Comparison of ENCODE assay signal across 24 cellular contexts in genomic region chr10:6404127-6405072, GRCh38.
DNase-seq lines count a peak whose midpoint lies in the region; ATAC-seq, FAIRE-seq and TF ChIP-seq lines count a peak whose summit lies in the region.
"Had no signal": no experiment of that assay in that cellular context is flagged by ENCODE, and none has a peak within 500 bp of the region (broad histone marks: within the 10 kb centered on the region; RNA-seq: fewer than 3 reads in every experiment).

No MANE protein-coding gene starts in this region.

- no peak for FAIRE-seq in GM12878 (lab: Jason Lieb, UNC)
- FAIRE-seq: GM19239, H54, HTR-8/SVneo had no signal

- H3K27me3 Mint-ChIP-seq in activated naive CD4-positive, alpha-beta T cell treated with anti-CD3 and anti-CD28 coated beads, Interleukin-2, amount 50 U/mL, for 24 hours = no peaks in the 10 kb centered on the region
- H3K27me3 Mint-ChIP-seq in CD8-positive, alpha-beta T cell (ENCODE audit: low read depth) = no peaks in the 10 kb centered on the region

- H3K79me2 ChIP-seq in GM12878 (ENCODE audit: control insufficient read depth, insufficient read depth, low read length) = no peaks in the 10 kb centered on the region

- H3K4me1 Mint-ChIP-seq in activated naive CD4-positive, alpha-beta T cell treated with anti-CD3 and anti-CD28 coated beads, Interleukin-2, amount 50 U/mL, for 24 hours = peaks cover 29% of the 10 kb centered on the region
- H3K4me1 Mint-ChIP-seq in CD8-positive, alpha-beta T cell (ENCODE audit: low read depth) = peaks cover 29% of the 10 kb centered on the region
- peaks cover 37% of the 10 kb centered on the region for H3K4me1 Mint-ChIP-seq in stimulated activated effector memory CD8-positive, alpha-beta T cell treated with anti-CD3 and anti-CD28 coated beads, Interleukin-12 subunit alpha, Interleukin-12 subunit beta, amount 100 ng/mL, for 72 hours

- H4K20me1 ChIP-seq in GM12878 (ENCODE audit: control insufficient read depth, insufficient read depth) = no peaks in the 10 kb centered on the region

- DNase-seq in activated naive CD4-positive, alpha-beta T cell treated with anti-CD3 and anti-CD28 coated beads, Interleukin-2, amount 50 U/mL, for 72 hours (ENCODE audit: low spot score in 2 of 2) = no peak
- no peak for DNase-seq in CD8-positive, alpha-beta T cell
- no peak for DNase-seq in GM12878 (ENCODE audit: low read depth, low spot score)
- no peak for DNase-seq in stimulated activated effector memory CD8-positive, alpha-beta T cell treated with anti-CD3 and anti-CD28 coated beads, Interleukin-12 subunit alpha, Interleukin-12 subunit beta, amount 100 ng/mL, for 72 hours (ENCODE audit: low spot score in 2 of 2)
- no peak for DNase-seq in stomach
- DNase-seq: CD8-positive, alpha-beta memory T cell; DMS153; DND-41; KG1; MG63; NCI-H1105 treated with DMSO at 0.1 percent for 48 hours; NCI-H2029; NCI-H446 treated with DMSO at 0.1 percent for 48 hours; NCI-H526; PC-9; SJCRH30 had no signal

- no peak for ATAC-seq in activated naive CD4-positive, alpha-beta T cell treated with anti-CD3 and anti-CD28 coated beads, Interleukin-2, amount 50 U/mL, for 72 hours
- no peak for ATAC-seq in CD8-positive, alpha-beta T cell
- ATAC-seq in GM12878 (no peak), GM19328 (IDR thresholded peaks at IDR 0.05; ENCODE audit: unreplicated experiment) (no peak)
- no peak for ATAC-seq in stimulated activated effector memory CD8-positive, alpha-beta T cell treated with anti-CD3 and anti-CD28 coated beads, Interleukin-12 subunit alpha, Interleukin-12 subunit beta, amount 100 ng/mL, for 72 hours
- ATAC-seq: Right ventricle myocardium inferior, SK-N-SH treated with all-trans-retinoic acid at 6 μM for 48 hours had no signal

- in situ Hi-C loops in GM12878 (cut with MboI) = loop anchor here (5.0 to 10.0 kb wide), 3 partner anchors 202 to 390 kb away; partner anchors contain the start of gene PFKFB3

- SMC1A ChIA-PET in GM12878 (lab: Charles Lee; ENCODE audit: uncharacterized antibody, unreplicated experiment) = interaction anchor here (0.6 to 2.8 kb wide), 6 partner anchors 9 to 269 kb away, joined by 3 to 28 read pairs (median 10); partner anchors contain the start of gene PFKFB3

- H3K4me3 Mint-ChIP-seq in activated naive CD4-positive, alpha-beta T cell treated with anti-CD3 and anti-CD28 coated beads, Interleukin-2, amount 50 U/mL, for 24 hours = no peak overlapping the region
- H3K4me3 Mint-ChIP-seq in CD8-positive, alpha-beta T cell = no peak overlapping the region
- no peak overlapping the region for H3K4me3 Mint-ChIP-seq in stimulated activated effector memory CD8-positive, alpha-beta T cell treated with anti-CD3 and anti-CD28 coated beads, Interleukin-12 subunit alpha, Interleukin-12 subunit beta, amount 100 ng/mL, for 72 hours
- H3K4me3 Mint-ChIP-seq: CD8-positive, alpha-beta memory T cell had no signal

- H3K27ac Mint-ChIP-seq in activated naive CD4-positive, alpha-beta T cell treated with anti-CD3 and anti-CD28 coated beads, Interleukin-2, amount 50 U/mL, for 24 hours = peak overlapping the region; percentile 89
- H3K27ac Mint-ChIP-seq in activated naive CD4-positive, alpha-beta T cell treated with anti-CD3 and anti-CD28 coated beads, Interleukin-2, amount 50 U/mL, for 72 hours = peak overlapping the region in 1 of 2 donors; percentile 22
- H3K27ac Mint-ChIP-seq in CD8-positive, alpha-beta T cell = no peak overlapping the region
- H3K27ac Mint-ChIP-seq in stimulated activated effector memory CD8-positive, alpha-beta T cell treated with anti-CD3 and anti-CD28 coated beads, Interleukin-12 subunit alpha, Interleukin-12 subunit beta, amount 100 ng/mL, for 72 hours = peak overlapping the region; percentile 76

- intact Hi-C loops in CD8-positive, alpha-beta T cell (cut with DNase I, micrococcal nuclease) = loop anchor here (5.0 to 10.0 kb wide), 4 partner anchors 130 to 510 kb away; partner anchors contain the start of gene FBH1 (in 1 of the 2)
- intact Hi-C loops in GM12878 (cut with micrococcal nuclease; ENCODE audit: unreplicated experiment) (no loop called here), stomach (cut with DNase I; ENCODE audit: low total_unique reads) (loop anchor here (5.0 to 10.0 kb wide), 2 partner anchors 180 to 297 kb away; no protein-coding TSS in a partner anchor)

- no peak overlapping the region for H3K9ac ChIP-seq in GM12878 (ENCODE audit: control insufficient read depth, insufficient read depth, low read length)

- no peaks in the 10 kb centered on the region for H3K27me3 ChIP-seq in CD8-positive, alpha-beta T cell (ENCODE audit: insufficient read depth, low read length)
- H3K27me3 ChIP-seq in GM12878 (replicated peaks in 1 of 2; ENCODE audit: control insufficient read depth in 2 of 2, insufficient read depth in 2 of 2, low read length in 1 of 2) (no peaks in the 10 kb centered on the region; a peak in 2 of 4 replicates), stomach (no peaks in the 10 kb centered on the region)
- H3K27me3 ChIP-seq: SJCRH30 had no signal

- no peaks in the 10 kb centered on the region for H3K36me3 ChIP-seq in CD8-positive, alpha-beta T cell (ENCODE audit: insufficient read depth, low read length)
- no peaks in the 10 kb centered on the region for H3K36me3 ChIP-seq in GM12878 (ENCODE audit: control insufficient read depth in 2 of 2, insufficient read depth in 2 of 2, low read length in 1 of 2)
- H3K36me3 ChIP-seq in stomach = no peaks in the 10 kb centered on the region
- H3K36me3 ChIP-seq: MG63, SJCRH30 had no signal

- H3K4me3 ChIP-seq in CD8-positive, alpha-beta T cell (ENCODE audit: low read depth, low read length) = no peak overlapping the region
- H3K4me3 ChIP-seq in GM12878 (no peak overlapping the region), stomach (no peak overlapping the region)
- H3K4me3 ChIP-seq: MG63, PC-9, SJCRH30 had no signal

- no peak overlapping the region for H3K4me2 ChIP-seq in GM12878 (ENCODE audit: control insufficient read depth, insufficient read depth)
- H3K4me2 ChIP-seq: PC-9 had no signal

- whole genome bisulfite sequencing in GM12878 (ENCODE audit: insufficient coverage, insufficient replicate concordance, low lambda C conversion rate, missing lambda C conversion rate) = 21% methylated on average over 1 of the region's 1 CpG
- WGBS in stomach, 5 donors = 32 to 58% (median 44%) methylated on average over 1 of the region's 1 CpG

- H3K27ac ChIP-seq in CD8-positive, alpha-beta T cell (ENCODE audit: low read depth, low read length) = no peak overlapping the region
- H3K27ac ChIP-seq in GM12878 (ENCODE audit: control insufficient read depth, insufficient read depth) (no peak overlapping the region), stomach (no peak overlapping the region)
- H3K27ac ChIP-seq: C4-2B, PC-9, SJCRH30 had no signal

- no peak overlapping the region for H2AFZ ChIP-seq in GM12878 (ENCODE audit: control insufficient read depth, low read depth, low read length)
- H2AFZ ChIP-seq: PC-9 had no signal

- H3K4me1 ChIP-seq in CD8-positive, alpha-beta T cell (ENCODE audit: insufficient read depth, low read length) = peaks cover 6% of the 10 kb centered on the region
- H3K4me1 ChIP-seq in GM12878 (ENCODE audit: control insufficient read depth, insufficient read depth, low read length) (no peaks in the 10 kb centered on the region), stomach (peaks cover 0 to 17% (median 14%) of the 10 kb centered on the region in 4 donors)
- H3K4me1 ChIP-seq: SJCRH30 had no signal

- POLR2A ChIA-PET in CD8-positive, alpha-beta T cell (lab: Charles Lee) = interaction anchor here (1.3 to 2.6 kb wide), 3 partner anchors 13 to 202 kb away, joined by 5 to 11 read pairs (median 5); partner anchors contain the start of gene PFKFB3
- POLR2A ChIA-PET in GM12878 (lab: Charles Lee) = no interaction called here

- TF ChIP-seq CTCF in CD8-positive, alpha-beta T cell (IDR thresholded peaks at IDR 0.05) = peak; percentile 49
- TF ChIP-seq CTCF in GM12878 (IDR thresholded peaks at IDR 0.05 in 2 of 3, conservative IDR thresholded peaks at IDR 0.05 in 1 of 3; ENCODE audit: control insufficient read depth in 2 of 3, extremely low read depth in 1 of 3, insufficient read depth in 1 of 3, low read depth in 3 of 3, low read length in 3 of 3) (no peak), stomach (IDR thresholded peaks at IDR 0.05) (no peak)

- CTCF ChIA-PET in CD8-positive, alpha-beta T cell (lab: Charles Lee) = interaction anchor here (0.6 to 7.5 kb wide), 8 partner anchors 35 to 318 kb away, joined by 3 to 144 read pairs (median 14); partner anchors contain the start of gene PFKFB3
- CTCF ChIA-PET in GM12878 (lab: Yijun Ruan, JAX) = interaction anchor here (1.0 to 8.5 kb wide), 10 partner anchors 16 to 318 kb away, joined by 4 to 217 read pairs (median 14); partner anchors contain the start of gene PFKFB3

- TF ChIP-seq EP300 in GM12878 (IDR thresholded peaks at IDR 0.05; ENCODE audit: borderline replicate concordance in 1 of 2, control insufficient read depth in 1 of 2, low read depth in 2 of 2, low read length in 2 of 2) = no peak
- no peak for TF ChIP-seq EP300 in stomach (IDR thresholded peaks at IDR 0.05)

- no peak for TF ChIP-seq RAD21 in GM12878 (IDR thresholded peaks at IDR 0.05; ENCODE audit: insufficient read depth, low read depth, low read length)

- TF ChIP-seq POLR2A in GM12878 (IDR thresholded peaks at IDR 0.05; ENCODE audit: low read depth, low read length) (no peak), stomach (IDR thresholded peaks at IDR 0.05) (no peak)

- no peaks in the 10 kb centered on the region for H3K9me3 Mint-ChIP-seq in activated naive CD4-positive, alpha-beta T cell treated with anti-CD3 and anti-CD28 coated beads, Interleukin-2, amount 50 U/mL, for 24 hours
- no peaks in the 10 kb centered on the region for H3K9me3 Mint-ChIP-seq in activated naive CD4-positive, alpha-beta T cell treated with anti-CD3 and anti-CD28 coated beads, Interleukin-2, amount 50 U/mL, for 72 hours
- H3K9me3 Mint-ChIP-seq in CD8-positive, alpha-beta T cell = no peaks in the 10 kb centered on the region
- no peaks in the 10 kb centered on the region for H3K9me3 Mint-ChIP-seq in stimulated activated effector memory CD8-positive, alpha-beta T cell treated with anti-CD3 and anti-CD28 coated beads, Interleukin-12 subunit alpha, Interleukin-12 subunit beta, amount 100 ng/mL, for 72 hours
- H3K9me3 Mint-ChIP-seq: CD8-positive, alpha-beta memory T cell had no signal

- no peaks in the 10 kb centered on the region for H3K9me3 ChIP-seq in CD8-positive, alpha-beta T cell (ENCODE audit: low read length)
- H3K9me3 ChIP-seq in GM12878 (replicated peaks; ENCODE audit: control insufficient read depth, insufficient read depth, low read length) (no peaks in the 10 kb centered on the region), stomach (no peaks in the 10 kb centered on the region)
- H3K9me3 ChIP-seq: MG63, SJCRH30 had no signal

- BruUV-seq in GM12878 (replicated peaks; lab: Mats Ljungman, UMichigan) = no TSS peak

- H3K36me3 Mint-ChIP-seq in activated naive CD4-positive, alpha-beta T cell treated with anti-CD3 and anti-CD28 coated beads, Interleukin-2, amount 50 U/mL, for 24 hours = peaks cover 2% of the 10 kb centered on the region
- peaks cover 0 to 9% of the 10 kb centered on the region in 2 donors for H3K36me3 Mint-ChIP-seq in activated naive CD4-positive, alpha-beta T cell treated with anti-CD3 and anti-CD28 coated beads, Interleukin-2, amount 50 U/mL, for 72 hours
- no peaks in the 10 kb centered on the region for H3K36me3 Mint-ChIP-seq in CD8-positive, alpha-beta T cell
- H3K36me3 Mint-ChIP-seq in stimulated activated effector memory CD8-positive, alpha-beta T cell treated with anti-CD3 and anti-CD28 coated beads, Interleukin-12 subunit alpha, Interleukin-12 subunit beta, amount 100 ng/mL, for 72 hours = peaks cover 8% of the 10 kb centered on the region

- RAD21 ChIA-PET in GM12878 (lab: Charles Lee; ENCODE audit: unreplicated experiment) = interaction anchor here (1.0 to 3.2 kb wide), 4 partner anchors 200 to 275 kb away, joined by 3 to 29 read pairs (median 7); partner anchors contain the start of gene PFKFB3
